In genomic region chr19:48297975-48298374, GRCh38 we compare ENCODE assay signal across 25 cellular contexts. TPM values are rescaled to one million over a fixed set of nuclear protein-coding genes. Genes with fewer than 3 reads are reported as not detected.
"Had no signal": no experiment of that assay in that cellular context is flagged by ENCODE, and none has a peak within 500 bp of the region (broad histone marks: within the 10 kb centered on the region; RNA-seq: fewer than 3 reads in every experiment).

No MANE protein-coding gene starts in this region.

- DNase-seq: heart right ventricle; islet precursor cell; left ventricle myocardium inferior; mesendoderm; midbrain; mucosa of descending colon; naive thymus-derived CD4-positive, alpha-beta T cell; occipital lobe; sigmoid colon; small intestine; spleen; stimulated activated CD4-positive, alpha-beta T cell treated with anti-CD3 and anti-CD28 coated beads, Interleukin-4, amount 100 ng/mL, for 24 hours; stimulated activated naive CD4-positive, alpha-beta T cell; tibial artery; trophoblast cell; uterus had no signal

- H3K4me3 ChIP-seq: heart right ventricle, hepatocyte, left ventricle myocardium inferior, lung, mucosa of descending colon, right atrium auricular region, sigmoid colon, spleen, suprapubic skin, thoracic aorta, tibial artery, uterus had no signal

- H3K36me3 ChIP-seq: heart right ventricle, left ventricle myocardium inferior, neutrophil, right atrium auricular region, sigmoid colon, spleen, suprapubic skin, thoracic aorta, tibial artery, uterus had no signal

- H3K27me3 ChIP-seq: hepatocyte, neutrophil, right atrium auricular region, suprapubic skin, uterus had no signal

- H2AFZ ChIP-seq: hepatocyte, parathyroid adenoma had no signal

- H3K27ac ChIP-seq: heart right ventricle, hepatocyte, left ventricle myocardium inferior, neutrophil, parathyroid adenoma, right atrium auricular region, sigmoid colon, spleen, suprapubic skin, thoracic aorta, tibial artery, uterus had no signal

- H3K4me1 ChIP-seq: heart right ventricle, left ventricle myocardium inferior, parathyroid adenoma, right atrium auricular region, sigmoid colon, spleen, suprapubic skin, tibial artery, uterus had no signal

- H3K9me3 ChIP-seq: heart right ventricle, left ventricle myocardium inferior, mucosa of descending colon, neutrophil, right atrium auricular region, sigmoid colon, spleen, suprapubic skin, thoracic aorta, tibial artery, uterus had no signal

- ATAC-seq: mucosa of descending colon; naive thymus-derived CD4-positive, alpha-beta T cell; stimulated activated effector memory CD8-positive, alpha-beta T cell treated with anti-CD3 and anti-CD28 coated beads, Interleukin-12 subunit alpha, Interleukin-12 subunit beta, amount 100 ng/mL, for 72 hours had no signal

- H3K9ac ChIP-seq: parathyroid adenoma had no signal

- FAIRE-seq: small intestine had no signal

- H3K79me2 ChIP-seq: hepatocyte, parathyroid adenoma had no signal

- H3K4me2 ChIP-seq: hepatocyte had no signal

RNA-seq across cellular contexts. Expression of gene ZNF114, which starts 28.1 kb away (rescaled TPM):
- total RNA-seq: myocyte, sigmoid colon, suprapubic skin had no signal
- polyA plus RNA-seq: naive thymus-derived CD4-positive, alpha-beta T cell had no signal
